ENCODE assay signal across 12 cellular contexts in the genomic region with DNA sequence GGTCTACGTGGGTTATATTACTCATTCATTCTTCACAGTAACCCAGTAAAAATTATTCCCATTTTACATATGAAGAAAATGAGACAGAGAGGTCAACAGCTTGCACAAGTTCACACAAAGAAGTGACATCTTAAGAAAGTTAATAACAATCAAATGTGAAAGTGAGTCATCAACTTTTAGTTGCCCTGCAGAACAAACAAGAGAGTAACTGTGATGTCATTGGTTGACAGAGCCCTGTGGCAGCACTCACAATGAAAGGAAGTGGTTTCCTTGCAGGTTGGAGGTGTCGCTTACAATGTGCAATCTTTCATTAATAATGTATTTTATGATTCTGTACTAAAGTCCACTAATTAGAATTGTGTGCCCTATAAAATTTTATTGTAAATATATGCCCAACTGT.
DNase-seq lines count a peak whose midpoint lies in the region; ATAC-seq and TF ChIP-seq lines count a peak whose summit lies in the region.
"Had no signal": no experiment of that assay in that cellular context is flagged by ENCODE, and none has a peak within 500 bp of the region (broad histone marks: within the 10 kb centered on the region; RNA-seq: fewer than 3 reads in every experiment).

No MANE protein-coding gene starts in this region.

- 58 to 76% (median 72%) methylated on average over 2 of the region's 2 CpGs for WGBS in stomach, 5 donors

- no peak for TF ChIP-seq EP300 in stomach (IDR thresholded peaks at IDR 0.05)

- peaks cover 0 to 4% (median 2%) of the 10 kb centered on the region in 7 donors for H3K9me3 Mint-ChIP-seq in CD4-positive, CD25-positive, alpha-beta regulatory T cell
- peaks cover 5% of the 10 kb centered on the region for H3K9me3 Mint-ChIP-seq in activated CD4-positive, alpha-beta memory T cell treated with anti-CD3 and anti-CD28 coated beads for 36 hours

- TF ChIP-seq POLR2A in stomach (IDR thresholded peaks at IDR 0.05), result no peak

- H3K4me3 Mint-ChIP-seq in CD4-positive, CD25-positive, alpha-beta regulatory T cell, result no peak overlapping the region
- H3K4me3 Mint-ChIP-seq in activated CD4-positive, alpha-beta memory T cell treated with anti-CD3 and anti-CD28 coated beads for 36 hours, result no peak overlapping the region

- intact Hi-C loops in activated CD4-positive, alpha-beta memory T cell treated with anti-CD3 and anti-CD28 coated beads for 36 hours (cut with micrococcal nuclease), result no loop called here
- intact Hi-C loops in stomach (cut with DNase I; ENCODE audit: low total_unique reads), result no loop called here

- peak in 2 of 3 donors; percentile 16 to 54 for DNase-seq in CD4-positive, CD25-positive, alpha-beta regulatory T cell
- DNase-seq in activated CD4-positive, alpha-beta memory T cell treated with anti-CD3 and anti-CD28 coated beads for 36 hours, result peak; percentile 31
- DNase-seq in occipital lobe (lab: John Stamatoyannopoulos, UW) (no peak), NCI-H1930 (lab: John Stamatoyannopoulos, UW) (no peak), stomach (no peak)
- DNase-seq: activated CD4-positive, CD25-positive, alpha-beta regulatory T cell; body of pancreas; kidney glomerular epithelial cell; NCI-H1092 had no signal

- H3K27me3 Mint-ChIP-seq in CD4-positive, CD25-positive, alpha-beta regulatory T cell, result no peaks in the 10 kb centered on the region
- no peaks in the 10 kb centered on the region for H3K27me3 Mint-ChIP-seq in activated CD4-positive, alpha-beta memory T cell treated with anti-CD3 and anti-CD28 coated beads for 36 hours

- no peak overlapping the region for H3K4me3 ChIP-seq in CD4-positive, CD25-positive, alpha-beta regulatory T cell (ENCODE audit: low read depth, low read length)
- H3K4me3 ChIP-seq in stomach, result no peak overlapping the region
- H3K4me3 ChIP-seq: body of pancreas had no signal

- no peaks in the 10 kb centered on the region for H3K36me3 ChIP-seq in CD4-positive, CD25-positive, alpha-beta regulatory T cell (ENCODE audit: control insufficient read depth, insufficient read depth, low read length)
- no peaks in the 10 kb centered on the region for H3K36me3 ChIP-seq in stomach

- H3K27ac ChIP-seq in CD4-positive, CD25-positive, alpha-beta regulatory T cell (ENCODE audit: insufficient read depth, low read length, poor library complexity, severe bottlenecking), result no peak overlapping the region
- no peak overlapping the region for H3K27ac ChIP-seq in stomach
- H3K27ac ChIP-seq: body of pancreas had no signal

- H3K27ac Mint-ChIP-seq in CD4-positive, CD25-positive, alpha-beta regulatory T cell, result peak overlapping the region in 1 of 3 donors; percentile 12
- H3K27ac Mint-ChIP-seq in activated CD4-positive, alpha-beta memory T cell treated with anti-CD3 and anti-CD28 coated beads for 36 hours, result no peak overlapping the region

- POLR2A ChIA-PET in activated CD4-positive, alpha-beta memory T cell treated with anti-CD3 and anti-CD28 coated beads for 36 hours (lab: Charles Lee), result no interaction called here

- TF ChIP-seq CTCF in stomach (IDR thresholded peaks at IDR 0.05), result no peak

- no peaks in the 10 kb centered on the region for H3K9me3 ChIP-seq in CD4-positive, CD25-positive, alpha-beta regulatory T cell (ENCODE audit: control insufficient read depth in 2 of 2, low read length in 2 of 2)
- no peaks in the 10 kb centered on the region for H3K9me3 ChIP-seq in stomach
- H3K9me3 ChIP-seq: body of pancreas had no signal

- CTCF ChIA-PET in activated CD4-positive, alpha-beta memory T cell treated with anti-CD3 and anti-CD28 coated beads for 36 hours (lab: Charles Lee), result interaction anchor here (1.0 to 1.2 kb wide), 2 partner anchors 25 kb away, joined by 4 to 7 read pairs; no protein-coding TSS in a partner anchor

- H3K4me1 Mint-ChIP-seq in CD4-positive, CD25-positive, alpha-beta regulatory T cell, result peaks cover 0 to 6% (median under 1%) of the 10 kb centered on the region in 4 donors
- peaks cover 4% of the 10 kb centered on the region for H3K4me1 Mint-ChIP-seq in activated CD4-positive, alpha-beta memory T cell treated with anti-CD3 and anti-CD28 coated beads for 36 hours (ENCODE audit: low read depth)

- no peaks in the 10 kb centered on the region for H3K4me1 ChIP-seq in CD4-positive, CD25-positive, alpha-beta regulatory T cell (ENCODE audit: control insufficient read depth, insufficient read depth, low read length, poor library complexity, severe bottlenecking)
- H3K4me1 ChIP-seq in stomach, result no peaks in the 10 kb centered on the region
- H3K4me1 ChIP-seq: body of pancreas had no signal

- peak; percentile 57 to 71 for ATAC-seq in CD4-positive, CD25-positive, alpha-beta regulatory T cell (ENCODE audit: low read depth in 2 of 2)
- ATAC-seq in GM18499 (IDR thresholded peaks at IDR 0.05; ENCODE audit: insufficient read depth, unreplicated experiment) (peak; percentile 64), HG03196 (IDR thresholded peaks at IDR 0.05; ENCODE audit: unreplicated experiment) (peak; percentile 63), HG03045 (IDR thresholded peaks at IDR 0.05; ENCODE audit: unreplicated experiment) (no peak)
- ATAC-seq: body of pancreas had no signal

- H3K36me3 Mint-ChIP-seq in CD4-positive, CD25-positive, alpha-beta regulatory T cell, result no peaks in the 10 kb centered on the region
- no peaks in the 10 kb centered on the region for H3K36me3 Mint-ChIP-seq in activated CD4-positive, alpha-beta memory T cell treated with anti-CD3 and anti-CD28 coated beads for 36 hours

- no peaks in the 10 kb centered on the region for H3K27me3 ChIP-seq in CD4-positive, CD25-positive, alpha-beta regulatory T cell (ENCODE audit: control insufficient read depth, insufficient read depth, low read length)
- H3K27me3 ChIP-seq in stomach, result no peaks in the 10 kb centered on the region
- H3K27me3 ChIP-seq: body of pancreas had no signal

Comparison
In these comparisons a context has a peak if more than half of its experiments do, and no peak if none do; other contexts are left out.
1. DNase-seq: peak in CD4-positive, CD25-positive, alpha-beta regulatory T cell (2 of 3) and activated CD4-positive, alpha-beta memory T cell treated with anti-CD3 and anti-CD28 coated beads for 36 hours (single experiment); none in occipital lobe (single experiment), NCI-H1930 (0 of 2) and stomach (single experiment).